In the genomic region with DNA sequence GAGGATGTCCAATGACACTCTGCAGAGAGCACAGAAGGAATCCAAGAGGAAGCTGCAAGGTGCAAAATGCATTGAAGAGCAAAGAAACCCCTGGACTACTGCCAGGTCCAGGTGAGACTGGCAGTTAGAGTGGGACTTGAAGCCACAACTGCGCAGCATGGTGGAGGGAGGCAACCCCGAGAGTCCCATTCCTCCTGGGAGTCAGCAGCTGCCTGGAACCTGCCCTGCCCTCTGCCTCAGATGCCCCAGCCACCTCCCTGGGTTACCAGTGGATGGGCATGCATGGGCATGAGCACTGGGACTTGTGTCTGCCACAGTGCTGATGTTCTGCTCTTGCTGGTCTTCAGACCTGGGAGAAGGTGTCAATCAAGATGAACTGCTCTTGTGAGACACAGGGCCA, we compare ENCODE assay signal across 13 cellular contexts. TPM values are rescaled to one million over a fixed set of nuclear protein-coding genes. Genes with fewer than 3 reads are reported as not detected.
DNase-seq lines count a peak whose midpoint lies in the region; ATAC-seq and TF ChIP-seq lines count a peak whose summit lies in the region.
"Had no signal": no experiment of that assay in that cellular context is flagged by ENCODE, and none has a peak within 500 bp of the region (broad histone marks: within the 10 kb centered on the region; RNA-seq: fewer than 3 reads in every experiment).

No MANE protein-coding gene starts in this region.

- no peak overlapping the region for H3K4me3 ChIP-seq in LNCaP clone FGC (ENCODE audit: low read depth, low read length)
- H3K4me3 ChIP-seq: pancreas, spleen, testis had no signal

- no peak for TF ChIP-seq CTCF in LNCaP clone FGC (IDR thresholded peaks at IDR 0.05; ENCODE audit: control insufficient read depth, extremely low read depth, insufficient read depth)

- ATAC-seq in activated CD4-positive, alpha-beta T cell treated with anti-CD3 and anti-CD28 coated beads for 36 hours, result no peak
- ATAC-seq in sciatic nerve (no peak), GM21526 (IDR thresholded peaks at IDR 0.05; ENCODE audit: low FRiP score, unreplicated experiment) (no peak)

- H3K9me3 Mint-ChIP-seq in activated CD4-positive, alpha-beta T cell treated with anti-CD3 and anti-CD28 coated beads for 36 hours (ENCODE audit: low read depth), result no peaks in the 10 kb centered on the region
- H3K9me3 Mint-ChIP-seq in activated CD4-positive, alpha-beta T cell treated with anti-CD3 and anti-CD28 coated beads, Interleukin-2, amount 10 ng/mL, durations not matched to agents 24 days and 14 days, result no peaks in the 10 kb centered on the region
- no peaks in the 10 kb centered on the region for H3K9me3 Mint-ChIP-seq in dendritic cell treated with granulocyte-macrophage colony-stimulating factor and Interleukin-4, amounts not matched to agents 40 ng/mL and 50 ng/mL, for 4 days
- H3K9me3 Mint-ChIP-seq: activated T-helper 2 cell treated with anti-CD3 and anti-CD28 coated beads, Interferon-gamma antibody, Interleukin-2, Interleukin-4, amounts not matched to agents 10 μg/mL and 5 μg/mL and 100 μg/mL, durations not matched to agents 14 hours and 24 hours and 36 hours had no signal

- H3K36me3 Mint-ChIP-seq in activated CD4-positive, alpha-beta T cell treated with anti-CD3 and anti-CD28 coated beads for 36 hours (ENCODE audit: low read depth), result peaks cover 2% of the 10 kb centered on the region
- H3K36me3 Mint-ChIP-seq in activated CD4-positive, alpha-beta T cell treated with anti-CD3 and anti-CD28 coated beads, Interleukin-2, amount 10 ng/mL, durations not matched to agents 24 days and 14 days (ENCODE audit: low read depth), result peaks cover 2% of the 10 kb centered on the region
- H3K36me3 Mint-ChIP-seq in dendritic cell treated with granulocyte-macrophage colony-stimulating factor and Interleukin-4, amounts not matched to agents 40 ng/mL and 50 ng/mL, for 4 days (ENCODE audit: low read depth), result peaks cover 42% of the 10 kb centered on the region

- CTCF ChIA-PET in activated CD4-positive, alpha-beta T cell treated with anti-CD3 and anti-CD28 coated beads for 36 hours (lab: Charles Lee), result interaction anchor here (0.7 to 2.2 kb wide), 18 partner anchors 10 to 352 kb away, joined by 3 to 21 read pairs (median 4); a partner anchor contains a TSS

- intact Hi-C loops in activated CD4-positive, alpha-beta T cell treated with anti-CD3 and anti-CD28 coated beads for 36 hours (cut with DNase I, micrococcal nuclease), result loop anchor here (1.0 to 10.0 kb wide), 6 partner anchors 46 to 328 kb away; a partner anchor contains a TSS
- intact Hi-C loops in activated CD4-positive, alpha-beta T cell treated with anti-CD3 and anti-CD28 coated beads, Interleukin-2, amount 10 ng/mL, durations not matched to agents 24 days and 14 days (cut with micrococcal nuclease), result loop anchor here (1.0 to 10.0 kb wide), 2 partner anchors 46 to 190 kb away; a partner anchor contains a TSS
- intact Hi-C loops in dendritic cell treated with granulocyte-macrophage colony-stimulating factor and Interleukin-4, amounts not matched to agents 40 ng/mL and 50 ng/mL, for 4 days (cut with micrococcal nuclease), result loop anchor here (2.0 to 10.0 kb wide), 4 partner anchors 46 to 330 kb away; a partner anchor contains a TSS
- intact Hi-C loops in sciatic nerve (cut with DNase I), result no loop called here

- H3K27ac Mint-ChIP-seq in activated CD4-positive, alpha-beta T cell treated with anti-CD3 and anti-CD28 coated beads for 36 hours, result peak overlapping the region; percentile 71
- no peak overlapping the region for H3K27ac Mint-ChIP-seq in activated CD4-positive, alpha-beta T cell treated with anti-CD3 and anti-CD28 coated beads, Interleukin-2, amount 10 ng/mL, durations not matched to agents 24 days and 14 days
- H3K27ac Mint-ChIP-seq in dendritic cell treated with granulocyte-macrophage colony-stimulating factor and Interleukin-4, amounts not matched to agents 40 ng/mL and 50 ng/mL, for 4 days, result peak overlapping the region; percentile 83

- no peaks in the 10 kb centered on the region for H3K27me3 Mint-ChIP-seq in activated CD4-positive, alpha-beta T cell treated with anti-CD3 and anti-CD28 coated beads for 36 hours
- no peaks in the 10 kb centered on the region for H3K27me3 Mint-ChIP-seq in activated CD4-positive, alpha-beta T cell treated with anti-CD3 and anti-CD28 coated beads, Interleukin-2, amount 10 ng/mL, durations not matched to agents 24 days and 14 days
- H3K27me3 Mint-ChIP-seq in dendritic cell treated with granulocyte-macrophage colony-stimulating factor and Interleukin-4, amounts not matched to agents 40 ng/mL and 50 ng/mL, for 4 days, result no peaks in the 10 kb centered on the region

- peaks cover 13% of the 10 kb centered on the region for H3K4me1 Mint-ChIP-seq in activated CD4-positive, alpha-beta T cell treated with anti-CD3 and anti-CD28 coated beads for 36 hours
- peaks cover 7% of the 10 kb centered on the region for H3K4me1 Mint-ChIP-seq in activated CD4-positive, alpha-beta T cell treated with anti-CD3 and anti-CD28 coated beads, Interleukin-2, amount 10 ng/mL, durations not matched to agents 24 days and 14 days
- peaks cover 22% of the 10 kb centered on the region for H3K4me1 Mint-ChIP-seq in dendritic cell treated with granulocyte-macrophage colony-stimulating factor and Interleukin-4, amounts not matched to agents 40 ng/mL and 50 ng/mL, for 4 days (ENCODE audit: low read depth)

- POLR2A ChIA-PET in activated CD4-positive, alpha-beta T cell treated with anti-CD3 and anti-CD28 coated beads for 36 hours (lab: Charles Lee), result interaction anchor here (0.6 kb wide), 1 partner anchor 1509 kb away, joined by 4 read pairs; no protein-coding TSS in a partner anchor

- DNase-seq in activated CD4-positive, alpha-beta T cell treated with anti-CD3 and anti-CD28 coated beads for 36 hours, result no peak
- DNase-seq in activated CD4-positive, alpha-beta T cell treated with anti-CD3 and anti-CD28 coated beads, Interleukin-2, amount 10 ng/mL, durations not matched to agents 24 days and 14 days, result no peak
- peak; percentile 18 for DNase-seq in LNCaP clone FGC (ENCODE audit: low read depth)
- DNase-seq in sciatic nerve (ENCODE audit: low spot score), result peak; percentile 38
- no peak for DNase-seq in SIG-M5 (lab: John Stamatoyannopoulos, UW)
- no peak for DNase-seq in NCI-H1417 (lab: John Stamatoyannopoulos, UW)
- DNase-seq: NCI-H2227 treated with DMSO at 0.1 percent for 48 hours, spleen, testis had no signal

- H3K4me3 Mint-ChIP-seq in activated CD4-positive, alpha-beta T cell treated with anti-CD3 and anti-CD28 coated beads for 36 hours, result no peak overlapping the region
- H3K4me3 Mint-ChIP-seq in activated CD4-positive, alpha-beta T cell treated with anti-CD3 and anti-CD28 coated beads, Interleukin-2, amount 10 ng/mL, durations not matched to agents 24 days and 14 days, result no peak overlapping the region
- H3K4me3 Mint-ChIP-seq in dendritic cell treated with granulocyte-macrophage colony-stimulating factor and Interleukin-4, amounts not matched to agents 40 ng/mL and 50 ng/mL, for 4 days, result no peak overlapping the region

RNA-seq across cellular contexts. Expression of a gene that starts 43.2 kb away (rescaled TPM):
- total RNA-seq in activated CD4-positive, alpha-beta T cell treated with anti-CD3 and anti-CD28 coated beads for 36 hours, result 10 to 100 TPM; 20.7 to 24.0 TPM
- total RNA-seq in activated CD4-positive, alpha-beta T cell treated with anti-CD3 and anti-CD28 coated beads, Interleukin-2, amount 10 ng/mL, durations not matched to agents 24 days and 14 days, result 24.8 and 26.7 TPM in 2 replicates
- total RNA-seq in sciatic nerve, result 30.7 TPM

RNA-seq across cellular contexts. Expression of a gene that starts 45.5 kb away (rescaled TPM):
- 1 to 10 TPM; 3.3 to 5.0 TPM for total RNA-seq in activated CD4-positive, alpha-beta T cell treated with anti-CD3 and anti-CD28 coated beads for 36 hours
- total RNA-seq in activated CD4-positive, alpha-beta T cell treated with anti-CD3 and anti-CD28 coated beads, Interleukin-2, amount 10 ng/mL, durations not matched to agents 24 days and 14 days, result 6.3 and 7.9 TPM in 2 replicates
- total RNA-seq in sciatic nerve, result 4.5 TPM

RNA-seq across cellular contexts. Expression of a gene that starts 53.7 kb away (rescaled TPM):
- total RNA-seq in activated CD4-positive, alpha-beta T cell treated with anti-CD3 and anti-CD28 coated beads for 36 hours, result 10 to 100 TPM; 35.7 to 43.8 TPM
- 59.1 and 60.7 TPM in 2 replicates for total RNA-seq in activated CD4-positive, alpha-beta T cell treated with anti-CD3 and anti-CD28 coated beads, Interleukin-2, amount 10 ng/mL, durations not matched to agents 24 days and 14 days
- 38.8 TPM for total RNA-seq in sciatic nerve

Comparison
In these comparisons a context has a peak if more than half of its experiments do, and no peak if none do; other contexts are left out.
1. DNase-seq: peak in LNCaP clone FGC (single experiment) and sciatic nerve (single experiment); none in activated CD4-positive, alpha-beta T cell treated with anti-CD3 and anti-CD28 coated beads for 36 hours (single experiment), activated CD4-positive, alpha-beta T cell treated with anti-CD3 and anti-CD28 coated beads, Interleukin-2, amount 10 ng/mL, durations not matched to agents 24 days and 14 days (single experiment), SIG-M5 (single experiment) and NCI-H1417 (0 of 3).